In the genomic region with DNA sequence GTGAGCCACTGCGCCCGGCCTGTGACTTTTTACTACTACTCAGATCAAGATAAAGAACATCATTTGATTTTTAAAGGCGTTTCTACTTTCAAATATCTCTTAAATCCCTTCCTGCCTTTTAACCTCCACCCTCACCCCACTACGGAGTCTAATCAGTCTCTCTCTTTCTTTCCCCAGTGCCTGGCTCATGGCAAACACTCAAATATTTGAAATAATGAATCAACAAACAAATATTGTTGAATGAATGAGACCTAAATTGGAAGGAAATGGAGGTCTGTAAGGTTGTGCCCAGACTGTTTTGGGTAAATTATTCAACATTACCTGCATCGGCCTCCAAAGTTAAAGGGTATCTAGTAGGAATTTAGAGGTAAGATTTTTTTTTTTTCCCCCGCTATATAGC, we compare ENCODE assay signal across 10 cellular contexts. TPM values are rescaled to one million over a fixed set of nuclear protein-coding genes. Genes with fewer than 3 reads are reported as not detected.
A peak's percentile ranks its signal among the peaks of the same experiment; 100 is the strongest.
DNase-seq lines count a peak whose midpoint lies in the region; ATAC-seq and TF ChIP-seq lines count a peak whose summit lies in the region.
"Had no signal": no experiment of that assay in that cellular context is flagged by ENCODE, and none has a peak within 500 bp of the region (broad histone marks: within the 10 kb centered on the region; RNA-seq: fewer than 3 reads in every experiment).

No MANE protein-coding gene starts in this region.

- no peaks in the 10 kb centered on the region for H3F3A ChIP-seq in DOHH2 (ENCODE audit: control insufficient read depth, insufficient read depth)

- H3K4me3 ChIP-seq in A673 (ENCODE audit: low read depth, low read length, poor library complexity, severe bottlenecking), result peak overlapping the region; percentile 46
- H3K4me3 ChIP-seq in DOHH2 (ENCODE audit: low read length), result no peak overlapping the region

- no peaks in the 10 kb centered on the region for H3K9me2 ChIP-seq in DOHH2 (replicated peaks; ENCODE audit: control insufficient read depth, low read length)

- intact Hi-C loops in A673 (cut with micrococcal nuclease; ENCODE audit: unreplicated experiment) (loop anchor here (10.0 kb wide), 1 partner anchor 352 kb away; no protein-coding TSS in a partner anchor), activated B cell treated with CpG ODN at 0.5 μM for 24 hours (cut with micrococcal nuclease) (loop anchor here (1.0 to 10.0 kb wide), 2 partner anchors 11 to 432 kb away; no protein-coding TSS in a partner anchor), natural killer cell (cut with micrococcal nuclease) (no loop called here)

- H3K36me3 ChIP-seq in A673 (ENCODE audit: insufficient read depth, low read length, poor library complexity, severe bottlenecking), result no peaks in the 10 kb centered on the region
- H3K36me3 ChIP-seq in DOHH2 (ENCODE audit: control insufficient read depth, low read length), result no peaks in the 10 kb centered on the region
- H3K36me3 ChIP-seq: heart left ventricle had no signal

- peak overlapping the region; percentile 88 for H3K4me2 ChIP-seq in DOHH2 (ENCODE audit: low read length)

- H3K79me2 ChIP-seq in DOHH2 (ENCODE audit: control insufficient read depth, low read length), result no peaks in the 10 kb centered on the region

- BruUV-seq in A673 (replicated peaks; lab: Mats Ljungman, UMichigan), result no TSS peak

- H3K36me3 Mint-ChIP-seq in activated B cell treated with CpG ODN at 0.5 μM for 24 hours (ENCODE audit: low read depth), result peaks cover 2% of the 10 kb centered on the region
- no peaks in the 10 kb centered on the region for H3K36me3 Mint-ChIP-seq in natural killer cell

- H3K27me3 Mint-ChIP-seq in activated B cell treated with CpG ODN at 0.5 μM for 24 hours (peaks cover 10% of the 10 kb centered on the region), natural killer cell (ENCODE audit: low read depth in 2 of 2) (peaks cover 25 to 42% of the 10 kb centered on the region in 2 donors)

- H3K27ac Mint-ChIP-seq in activated B cell treated with CpG ODN at 0.5 μM for 24 hours (no peak overlapping the region), natural killer cell (no peak overlapping the region)

- H3K9me3 Mint-ChIP-seq in activated B cell treated with CpG ODN at 0.5 μM for 24 hours, result no peaks in the 10 kb centered on the region
- no peaks in the 10 kb centered on the region for H3K9me3 Mint-ChIP-seq in natural killer cell

- H3K27ac ChIP-seq in A673 (ENCODE audit: low read depth, low read length, poor library complexity, severe bottlenecking), result peak overlapping the region; percentile 36
- H3K27ac ChIP-seq in DOHH2 (ENCODE audit: low read depth, low read length), result no peak overlapping the region

- no peak for TF ChIP-seq CTCF in A673 (conservative IDR thresholded peaks at IDR 0.05; ENCODE audit: low read depth, low read length)
- TF ChIP-seq CTCF in DOHH2 (IDR thresholded peaks at IDR 0.05; ENCODE audit: low read depth, low read length, poor library complexity, severe bottlenecking), result no peak
- TF ChIP-seq CTCF in activated B cell treated with CpG ODN at 0.5 μM for 24 hours (IDR thresholded peaks at IDR 0.05), result no peak
- no peak for TF ChIP-seq CTCF in natural killer cell (IDR thresholded peaks at IDR 0.05)

- H3K4me1 Mint-ChIP-seq in activated B cell treated with CpG ODN at 0.5 μM for 24 hours (peaks cover 39% of the 10 kb centered on the region), natural killer cell (peaks cover 34% of the 10 kb centered on the region in 2 donors)

- POLR2A ChIA-PET in A673 (lab: Charles Lee; ENCODE audit: low non-redundant PET) (no interaction called here), activated B cell treated with CpG ODN at 0.5 μM for 24 hours (lab: Charles Lee) (interaction anchor here (0.6 kb wide), 1 partner anchor 15 kb away, joined by 3 read pairs; no protein-coding TSS in a partner anchor)

- DNase-seq in A673 (ENCODE audit: low spot score) (no peak), activated B cell treated with CpG ODN at 0.5 μM for 24 hours (no peak), natural killer cell (no peak), nucleus accumbens (lab: John Stamatoyannopoulos, UW) (no peak), HUDEP-2 (lab: John Stamatoyannopoulos, UW; ENCODE audit: unreplicated experiment in 76 of 76) (no peak), NCI-H2196 treated with DMSO at 0.1 percent for 48 hours (lab: John Stamatoyannopoulos, UW; ENCODE audit: unreplicated experiment) (no peak)

- peaks cover 47% of the 10 kb centered on the region for H3K4me1 ChIP-seq in A673 (ENCODE audit: insufficient read depth, low read length, poor library complexity, severe bottlenecking)
- H3K4me1 ChIP-seq in DOHH2 (ENCODE audit: control insufficient read depth, low read length), result peaks cover 33% of the 10 kb centered on the region

- H4K20me1 ChIP-seq in DOHH2 (ENCODE audit: control insufficient read depth, insufficient read depth, low read depth, low read length), result no peaks in the 10 kb centered on the region

- CTCF ChIA-PET in A673 (lab: Charles Lee), result interaction anchor here (1.5 kb wide), 1 partner anchor 45 kb away, joined by 4 read pairs; no protein-coding TSS in a partner anchor
- CTCF ChIA-PET in activated B cell treated with CpG ODN at 0.5 μM for 24 hours (lab: Charles Lee), result interaction anchor here (1.1 kb wide), 1 partner anchor 11 kb away, joined by 3 read pairs; no protein-coding TSS in a partner anchor

- H3K4me3 Mint-ChIP-seq in activated B cell treated with CpG ODN at 0.5 μM for 24 hours (peak overlapping the region; percentile 82), natural killer cell (peak overlapping the region; percentile 32)

- H3K27me3 ChIP-seq in A673 (replicated peaks; ENCODE audit: insufficient read depth, low read depth, low read length, poor library complexity) (no peaks in the 10 kb centered on the region), DOHH2 (ENCODE audit: control insufficient read depth, low read length) (peaks cover 38% of the 10 kb centered on the region)
- H3K27me3 ChIP-seq: MG63 had no signal

- H3K9me3 ChIP-seq in A673 (ENCODE audit: low read depth, low read length, poor library complexity, severe bottlenecking), result no peaks in the 10 kb centered on the region
- H3K9me3 ChIP-seq in DOHH2 (ENCODE audit: control insufficient read depth, insufficient read depth, low read length), result no peaks in the 10 kb centered on the region
- H3K9me3 ChIP-seq: heart left ventricle, MG63 had no signal

- no peak for ATAC-seq in activated B cell treated with CpG ODN at 0.5 μM for 24 hours (ENCODE audit: low read depth)
- no peak for ATAC-seq in natural killer cell
- ATAC-seq in GM18861 (IDR thresholded peaks at IDR 0.05; ENCODE audit: unreplicated experiment), result no peak

RNA-seq across cellular contexts. Expression of gene COPZ2, which starts 14.7 kb away (rescaled TPM):
- 2.3 TPM in 1 of 2 replicates, not detected in the other for total RNA-seq in A673 (2021)
- total RNA-seq in activated B cell treated with CpG ODN at 0.5 μM for 24 hours, result 3.3 and 4.1 TPM in 2 replicates
- 10 to 100 TPM; 15.9 to 19.1 (median 16.5) TPM for total RNA-seq in natural killer cell

RNA-seq across cellular contexts. Expression of gene NFE2L1, which starts 25.3 kb away (rescaled TPM):
- total RNA-seq in A673 (2021), result 149 and 168 TPM in 2 replicates
- 127 and 141 TPM in 2 replicates for total RNA-seq in activated B cell treated with CpG ODN at 0.5 μM for 24 hours
- 10 to 100 TPM; 38.6 to 53.4 (median 47.5) TPM for total RNA-seq in natural killer cell

RNA-seq across cellular contexts. Expression of gene CDK5RAP3, which starts 52.0 kb away (rescaled TPM):
- total RNA-seq in A673 (2021), result 172 and 204 TPM in 2 replicates
- total RNA-seq in activated B cell treated with CpG ODN at 0.5 μM for 24 hours, result 275 and 286 TPM in 2 replicates
- 100 to 1,000 TPM; 289 to 300 (median 292) TPM for total RNA-seq in natural killer cell
